ENCODE assay signal across 22 cellular contexts in genomic region chr10:73205956-73206355, GRCh38.
"Had no signal": no experiment of that assay in that cellular context is flagged by ENCODE, and none has a peak within 500 bp of the region (broad histone marks: within the 10 kb centered on the region; RNA-seq: fewer than 3 reads in every experiment).

No MANE protein-coding gene starts in this region.

- ATAC-seq: HepG2, K562, SK-N-SH treated with all-trans-retinoic acid at 6 μM for 48 hours had no signal

- H3K4me3 ChIP-seq: K562, SJCRH30 had no signal

- H3K27me3 ChIP-seq: SJCRH30 had no signal

- H3K27ac ChIP-seq: RWPE1, SJCRH30 had no signal

- FAIRE-seq: HepG2, K562, RCC 7860 had no signal

- H3K4me1 ChIP-seq: SJCRH30 had no signal

- H3K36me3 ChIP-seq: SJCRH30 had no signal

- DNase-seq: IMR-90, MV-4-11, NCI-H1048, NCI-H1105, NCI-H1417, NCI-H1436 treated with DMSO at 0.1 percent for 48 hours, NCI-H1694, NCI-H187 treated with DMSO at 0.1 percent for 48 hours, NCI-H2029 treated with DMSO at 0.1 percent for 48 hours, NCI-H2227 treated with DMSO at 0.1 percent for 48 hours, NCI-H446, NCI-H510A, NCI-H524 treated with DMSO at 0.1 percent for 48 hours, NCI-H69, NCI-H774, SHP77, SJCRH30 had no signal
